ENCODE assay signal across 8 cellular contexts in genomic region chr16:21301895-21302291, GRCh38. TPM values are rescaled to one million over a fixed set of nuclear protein-coding genes. Genes with fewer than 3 reads are reported as not detected.
DNase-seq lines count a peak whose midpoint lies in the region; ATAC-seq and TF ChIP-seq lines count a peak whose summit lies in the region.

No MANE protein-coding gene starts in this region.

- H3K27ac ChIP-seq in HUES6 (ENCODE audit: low read depth, low read length) (no peak overlapping the region), mammary epithelial cell (ENCODE audit: insufficient read depth, low read depth, low read length) (peak overlapping the region; percentile 98)

- DNase-seq in AG04449 (ENCODE audit: low read depth, low spot score) = no peak
- DNase-seq in mammary epithelial cell = no peak
- DNase-seq in stimulated activated naive CD4-positive, alpha-beta T cell treated with Interleukin-2 at 50 U/mL for 16 hours (lab: John Stamatoyannopoulos, UW) = no peak
- DNase-seq in AG08396 (ENCODE audit: low spot score) = no peak

- H3K36me3 ChIP-seq in HUES6 (ENCODE audit: control insufficient read depth, insufficient read depth, low read length) (no peaks in the 10 kb centered on the region), mammary epithelial cell (ENCODE audit: insufficient read depth, low read length) (no peaks in the 10 kb centered on the region), mucosa of stomach (ENCODE audit: control insufficient read depth, insufficient read depth, low read length) (no peaks in the 10 kb centered on the region)

- dilution Hi-C loops in mammary epithelial cell (cut with HindIII; ENCODE audit: low sequenced_read_pairs) = loop anchor here (5.0 kb wide), 1 partner anchor 115 kb away; no protein-coding TSS in a partner anchor

- H3K27me3 ChIP-seq in HUES6 (ENCODE audit: control insufficient read depth, insufficient read depth, low read length) = peaks cover 58% of the 10 kb centered on the region
- no peaks in the 10 kb centered on the region for H3K27me3 ChIP-seq in mammary epithelial cell (ENCODE audit: insufficient read depth, low read length)
- no peaks in the 10 kb centered on the region for H3K27me3 ChIP-seq in mucosa of stomach (ENCODE audit: control insufficient read depth, insufficient read depth, low read length)

- peaks cover 46% of the 10 kb centered on the region for H3K79me2 ChIP-seq in mammary epithelial cell (ENCODE audit: insufficient read depth, low read length)

- 0% methylated on average over 1 of the region's 17 CpGs for WGBS in mammary epithelial cell (ENCODE audit: low coverage, missing lambda C conversion rate)

- POLR2A ChIA-PET in AG04449 (lab: Yijun Ruan, JAX) = interaction anchor here (0.9 to 1.6 kb wide), 2 partner anchors 145 to 561 kb away, joined by 4 to 8 read pairs; no protein-coding TSS in a partner anchor

- peak overlapping the region; percentile 80 for H3K4me3 ChIP-seq in AG04449 (ENCODE audit: low read depth, low read length)
- H3K4me3 ChIP-seq in HUES6 (ENCODE audit: low read depth, low read length) = peak overlapping the region; percentile 68
- peak overlapping the region; percentile 57 to 82 (median 68) for H3K4me3 ChIP-seq in mammary epithelial cell (replicated peaks in 1 of 3; ENCODE audit: insufficient read depth in 1 of 3, low read depth in 2 of 3, low read length in 3 of 3)
- H3K4me3 ChIP-seq in mucosa of stomach (ENCODE audit: low read length) = peak overlapping the region; percentile 69

- H4K20me1 ChIP-seq in mammary epithelial cell (ENCODE audit: insufficient read depth, low read length) = no peaks in the 10 kb centered on the region

- intact Hi-C loops in mammary epithelial cell (cut with micrococcal nuclease) = loop anchor here (10.0 kb wide), 3 partner anchors 253 to 447 kb away; partner anchors contain the start of genes DCUN1D3 and LYRM1

- peak overlapping the region; percentile 83 for H3K4me2 ChIP-seq in mammary epithelial cell (ENCODE audit: insufficient read depth, low read depth, low read length)

- H3K9me3 ChIP-seq in HUES6 (ENCODE audit: control insufficient read depth, insufficient read depth, low read depth, low read length) = no peaks in the 10 kb centered on the region
- H3K9me3 ChIP-seq in mammary epithelial cell (replicated peaks; ENCODE audit: insufficient read depth, low read length) = no peaks in the 10 kb centered on the region
- no peaks in the 10 kb centered on the region for H3K9me3 ChIP-seq in mucosa of stomach (ENCODE audit: control insufficient read depth, low read length)

- H3K4me1 ChIP-seq in HUES6 (ENCODE audit: control insufficient read depth, insufficient read depth, low read length) (peaks cover 6% of the 10 kb centered on the region; the same call in 1 of the 2 replicates), mammary epithelial cell (ENCODE audit: insufficient read depth, low read length) (peaks cover 13% of the 10 kb centered on the region), mucosa of stomach (ENCODE audit: control insufficient read depth, insufficient read depth, low read length) (peaks cover 14% of the 10 kb centered on the region)

- TSS peak; percentile 17 for BruUV-seq in mammary epithelial cell (replicated peaks; lab: Mats Ljungman, UMichigan)

- no peak for TF ChIP-seq CTCF in AG04449 (IDR thresholded peaks at IDR 0.05; ENCODE audit: insufficient read depth, low read length, missing control alignments)
- no peak for TF ChIP-seq CTCF in mammary epithelial cell (conservative IDR thresholded peaks at IDR 0.05 in 1 of 2, IDR thresholded peaks at IDR 0.05 in 1 of 2; ENCODE audit: extremely low read depth in 1 of 2, insufficient read depth in 1 of 2, low read depth in 1 of 2, low read length in 2 of 2)

- CTCF ChIA-PET in AG04449 (lab: Yijun Ruan, JAX) (interaction anchor here (1.1 to 4.1 kb wide), 14 partner anchors 11 to 502 kb away, joined by 3 to 87 read pairs (median 8); partner anchors contain the start of gene LDAF1), mammary epithelial cell (lab: Charles Lee; ENCODE audit: low non-redundant PET) (no interaction called here)

- H2AFZ ChIP-seq in mammary epithelial cell (ENCODE audit: low read depth, low read length) = peak overlapping the region; percentile 40

- ATAC-seq in activated CD4-positive, CD25-positive, alpha-beta regulatory T cell treated with anti-CD3 and anti-CD28 coated beads, Interleukin-2, amount 50 U/mL, for 24 hours = no peak
- no peak for ATAC-seq in HG03342 (IDR thresholded peaks at IDR 0.05; ENCODE audit: unreplicated experiment)

- in situ Hi-C loops in mammary epithelial cell (cut with MboI; ENCODE audit: low sequenced_read_pairs in 2 of 2) = no loop called here

- H3K9ac ChIP-seq in HUES6 (ENCODE audit: low read length) (no peak overlapping the region), mammary epithelial cell (ENCODE audit: insufficient read depth, low read length) (peak overlapping the region; percentile 94), mucosa of stomach (ENCODE audit: low read length) (peak overlapping the region; percentile 53)

RNA-seq across cellular contexts. Expression of gene CRYM, which starts 23.8 kb away (rescaled TPM):
- under 1 TPM; 0.17 to 0.54 TPM for total RNA-seq in mammary epithelial cell
- polyA plus RNA-seq in mammary epithelial cell = 0.34 TPM
- not detected for polyA minus RNA-seq in mammary epithelial cell
